Comparison of ENCODE assay signal across 24 cellular contexts in the genomic region with DNA sequence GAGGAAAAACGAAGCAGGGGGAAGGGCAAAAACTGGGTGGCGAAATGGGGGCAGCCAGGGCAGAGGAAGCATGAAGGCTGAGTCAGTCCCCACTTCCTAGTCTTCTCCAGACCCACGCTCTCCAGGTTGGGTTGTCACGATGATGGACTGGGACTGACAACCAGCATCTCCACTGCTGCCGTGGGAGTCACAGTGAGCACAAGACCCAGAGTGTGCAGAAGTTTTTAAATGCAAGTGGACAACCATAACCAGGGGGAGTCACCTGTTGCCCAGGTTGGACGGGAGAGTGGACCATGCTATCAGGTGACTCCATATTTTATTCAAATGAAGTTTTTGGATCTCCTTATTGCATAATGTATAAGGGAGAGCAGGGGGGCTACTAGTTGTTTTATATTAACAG.
"Had no signal": no experiment of that assay in that cellular context is flagged by ENCODE, and none has a peak within 500 bp of the region (broad histone marks: within the 10 kb centered on the region; RNA-seq: fewer than 3 reads in every experiment).

No MANE protein-coding gene starts in this region.

- H3K27me3 ChIP-seq: stomach, suprapubic skin, testis, thyroid gland, tibial artery, tibial nerve, transverse colon, upper lobe of left lung, upper lobe of right lung, uterus, vagina had no signal

- H3K9me3 ChIP-seq: suprapubic skin, testis, thoracic aorta, thyroid gland, tibial artery, transverse colon, upper lobe of left lung, upper lobe of right lung, uterus, vagina had no signal

- DNase-seq: stimulated activated CD4-positive, alpha-beta T cell treated with anti-CD3 and anti-CD28 coated beads, Interleukin-2, amount 100 ng/mL, for 48 hours; stimulated activated CD4-positive, alpha-beta T cell treated with anti-CD3 and anti-CD28 coated beads, Interleukin-4, amount 100 ng/mL, for 1 hour; stimulated activated CD4-positive, alpha-beta T cell treated with anti-CD3 and anti-CD28 coated beads, Interleukin-4, amount 100 ng/mL, for 24 hours; stimulated activated CD4-positive, alpha-beta T cell treated with anti-CD3 and anti-CD28 coated beads, Interleukin-4, amount 100 ng/mL, for 4 hours; stimulated activated CD8-positive, alpha-beta memory T cell treated with anti-CD3 and anti-CD28 coated beads, Interleukin-4, amount 100 ng/mL, for 48 hours; stimulated activated naive B cell treated with anti-CD40 and anti-IgM and Interleukin-4, amounts not matched to agents 10 μg/mL and 1 μg/mL and 100 μg/mL, for 72 hours; stimulated activated naive CD4-positive, alpha-beta T cell; stimulated activated naive CD4-positive, alpha-beta T cell treated with Interleukin-2 at 50 U/mL for 16 hours; stimulated activated naive CD8-positive, alpha-beta T cell treated with anti-CD3 and anti-CD28 coated beads, Interleukin-15, amount 100 ng/mL, for 72 hours; stimulated activated naive CD8-positive, alpha-beta T cell treated with anti-CD3 and anti-CD28 coated beads, Interleukin-15, Interleukin-2, amounts not matched to agents 100 U/mL and 50 U/mL, for 24 hours; stomach; substantia nigra; testis; thyroid gland; tibial artery; transverse colon; trophoblast cell; upper lobe of left lung; upper lobe of right lung; uterus had no signal

- H3K4me3 ChIP-seq: stomach, suprapubic skin, testis, thoracic aorta, thyroid gland, tibial artery, tibial nerve, transverse colon, upper lobe of left lung, upper lobe of right lung, uterus, vagina had no signal

- H3K4me1 ChIP-seq: testis, thyroid gland, uterus had no signal

- H3K36me3 ChIP-seq: stomach, suprapubic skin, thoracic aorta, thyroid gland, tibial artery, tibial nerve, transverse colon, upper lobe of left lung, upper lobe of right lung, uterus, vagina had no signal

- H3K27ac ChIP-seq: stomach, suprapubic skin, testis, thoracic aorta, thyroid gland, tibial artery, tibial nerve, transverse colon, upper lobe of left lung, upper lobe of right lung, uterus, vagina had no signal
